In genomic region chr11:100624346-100624745, GRCh38 we compare ENCODE assay signal across 19 cellular contexts.
"Had no signal": no experiment of that assay in that cellular context is flagged by ENCODE, and none has a peak within 500 bp of the region (broad histone marks: within the 10 kb centered on the region; RNA-seq: fewer than 3 reads in every experiment).

No MANE protein-coding gene starts in this region.

- H3K9ac ChIP-seq: parathyroid adenoma had no signal

- H3K27me3 Mint-ChIP-seq: activated CD4-positive, alpha-beta T cell treated with anti-CD3 and anti-CD28 coated beads, Interleukin-2, amount 10 ng/mL, durations not matched to agents 7 days and 5 days; activated naive CD8-positive, alpha-beta T cell treated with anti-CD3 and anti-CD28 coated beads, Interleukin-2, amount 10 ng/mL, durations not matched to agents 7 days and 5 days; activated T-cell treated with anti-CD3 and anti-CD28 coated beads, Interleukin-2, amount 50 U/mL, for 24 hours; effector memory CD8-positive, alpha-beta T cell; stimulated activated memory B cell treated with anti-CD40 and anti-IgM and Interleukin-4, amounts not matched to agents 10 μg/mL and 1 μg/mL and 100 μg/mL, for 72 hours had no signal

- H3K4me3 ChIP-seq: breast epithelium, spleen, thoracic aorta, upper lobe of right lung had no signal

- DNase-seq: activated CD4-positive, alpha-beta T cell treated with anti-CD3 and anti-CD28 coated beads, Interleukin-2, amount 10 ng/mL, durations not matched to agents 7 days and 5 days; activated CD8-positive, alpha-beta T cell treated with anti-CD3 and anti-CD28 coated beads, Interleukin-2, amount 10 ng/mL, durations not matched to agents 7 days and 5 days; activated naive CD4-positive, alpha-beta T cell treated with Interleukin-2 at 50 U/mL for 16 hours; activated naive CD8-positive, alpha-beta T cell treated with anti-CD3 and anti-CD28 coated beads, Interleukin-2, amount 10 ng/mL, durations not matched to agents 7 days and 5 days; activated T-cell treated with anti-CD3 and anti-CD28 coated beads, Interleukin-2, amount 50 U/mL, for 24 hours; anterior cingulate cortex; effector memory CD8-positive, alpha-beta T cell; hypothalamus; spleen; stimulated activated CD4-positive, alpha-beta T cell treated with anti-CD3 and anti-CD28 coated beads, Interleukin-4, amount 100 ng/mL, for 4 hours; T1000; upper lobe of right lung had no signal

- H3K4me1 ChIP-seq: breast epithelium, parathyroid adenoma, upper lobe of right lung had no signal

- H3K27ac ChIP-seq: breast epithelium, parathyroid adenoma, spleen, thoracic aorta, upper lobe of right lung had no signal

- H3K36me3 ChIP-seq: breast epithelium, spleen, thoracic aorta, upper lobe of right lung had no signal

- ATAC-seq: activated CD8-positive, alpha-beta T cell treated with anti-CD3 and anti-CD28 coated beads, Interleukin-2, amount 10 ng/mL, durations not matched to agents 7 days and 5 days; effector memory CD8-positive, alpha-beta T cell; natural killer cell treated with Interleukin-12 subunit alpha and Interleukin-12 subunit beta and Interleukin-15 and Interleukin-18, amount 100 ng/mL, for 72 hours; sciatic nerve; stimulated activated memory B cell treated with anti-CD40 and anti-IgM and Interleukin-4, amounts not matched to agents 10 μg/mL and 1 μg/mL and 100 μg/mL, for 72 hours; upper lobe of right lung had no signal

- H3K79me2 ChIP-seq: parathyroid adenoma had no signal

- H2AFZ ChIP-seq: parathyroid adenoma had no signal

- H3K9me3 ChIP-seq: upper lobe of right lung had no signal

- H3K27me3 ChIP-seq: breast epithelium, spleen, upper lobe of right lung had no signal

- H3K4me1 Mint-ChIP-seq: activated CD4-positive, alpha-beta T cell treated with anti-CD3 and anti-CD28 coated beads, Interleukin-2, amount 10 ng/mL, durations not matched to agents 7 days and 5 days; activated naive CD8-positive, alpha-beta T cell treated with anti-CD3 and anti-CD28 coated beads, Interleukin-2, amount 10 ng/mL, durations not matched to agents 7 days and 5 days had no signal

- H3K27ac Mint-ChIP-seq: activated CD4-positive, alpha-beta T cell treated with anti-CD3 and anti-CD28 coated beads, Interleukin-2, amount 10 ng/mL, durations not matched to agents 7 days and 5 days; activated CD8-positive, alpha-beta T cell treated with anti-CD3 and anti-CD28 coated beads, Interleukin-2, amount 10 ng/mL, durations not matched to agents 7 days and 5 days; activated naive CD8-positive, alpha-beta T cell treated with anti-CD3 and anti-CD28 coated beads, Interleukin-2, amount 10 ng/mL, durations not matched to agents 7 days and 5 days; activated T-cell treated with anti-CD3 and anti-CD28 coated beads, Interleukin-2, amount 50 U/mL, for 24 hours; activated T-helper 2 cell treated with anti-CD3 and anti-CD28 coated beads, Interferon-gamma antibody, Interleukin-2, Interleukin-4, amounts not matched to agents 10 μg/mL and 5 μg/mL and 100 μg/mL, durations not matched to agents 14 hours and 24 hours and 36 hours; effector memory CD8-positive, alpha-beta T cell; natural killer cell treated with Interleukin-12 subunit alpha and Interleukin-12 subunit beta and Interleukin-15 and Interleukin-18, amount 100 ng/mL, for 72 hours; stimulated activated memory B cell treated with anti-CD40 and anti-IgM and Interleukin-4, amounts not matched to agents 10 μg/mL and 1 μg/mL and 100 μg/mL, for 72 hours had no signal

- H3K36me3 Mint-ChIP-seq: activated naive CD8-positive, alpha-beta T cell treated with anti-CD3 and anti-CD28 coated beads, Interleukin-2, amount 10 ng/mL, durations not matched to agents 7 days and 5 days had no signal

- H3K4me3 Mint-ChIP-seq: activated CD4-positive, alpha-beta T cell treated with anti-CD3 and anti-CD28 coated beads, Interleukin-2, amount 10 ng/mL, durations not matched to agents 7 days and 5 days; activated CD8-positive, alpha-beta T cell treated with anti-CD3 and anti-CD28 coated beads, Interleukin-2, amount 10 ng/mL, durations not matched to agents 7 days and 5 days; activated naive CD8-positive, alpha-beta T cell treated with anti-CD3 and anti-CD28 coated beads, Interleukin-2, amount 10 ng/mL, durations not matched to agents 7 days and 5 days; activated T-cell treated with anti-CD3 and anti-CD28 coated beads, Interleukin-2, amount 50 U/mL, for 24 hours; effector memory CD8-positive, alpha-beta T cell; natural killer cell treated with Interleukin-12 subunit alpha and Interleukin-12 subunit beta and Interleukin-15 and Interleukin-18, amount 100 ng/mL, for 72 hours; stimulated activated memory B cell treated with anti-CD40 and anti-IgM and Interleukin-4, amounts not matched to agents 10 μg/mL and 1 μg/mL and 100 μg/mL, for 72 hours had no signal
